ENCODE assay signal across 1 cellular context in genomic region chr13:32427852-32428580, GRCh38.
TF ChIP-seq lines count a peak whose summit lies in the region.

Gene N4BP2L1, minus strand, starts transcription at chr13:32428130. Its CDS starts 48 bp downstream, at chr13:32428082.

TF ChIP-seq in HepG2, 621 proteins besides CTCF, POLR2A, EP300 and RAD21 (continued from another document and continues in another):
- TF ChIP-seq KIAA2018 (CRISPR knock-in tag; IDR thresholded peaks at IDR 0.05; ENCODE audit: borderline replicate concordance) (no peak), RFX5 (IDR thresholded peaks at IDR 0.05; ENCODE audit: low read depth, low read length) (no peak), ZBTB14 (CRISPR knock-in tag; IDR thresholded peaks at IDR 0.05) (no peak), RNF219 (CRISPR knock-in tag; IDR thresholded peaks at IDR 0.05) (no peak), ZBTB3 (CRISPR knock-in tag; IDR thresholded peaks at IDR 0.05; ENCODE audit: borderline replicate concordance, low read depth) (no peak), FOXO1 (CRISPR knock-in tag; IDR thresholded peaks at IDR 0.05) (peak; percentile 92), BCL6 (CRISPR knock-in tag; IDR thresholded peaks at IDR 0.05) (peak; percentile 92), CEBPG (CRISPR knock-in tag; IDR thresholded peaks at IDR 0.05) (no peak; the same call in 1 of the 2 replicates), CHCHD3 (CRISPR knock-in tag; IDR thresholded peaks at IDR 0.05) (no peak), TBL1XR1 (IDR thresholded peaks at IDR 0.05; ENCODE audit: borderline replicate concordance, low read length, partially characterized antibody) (no peak), FOXA3 (CRISPR knock-in tag; IDR thresholded peaks at IDR 0.05) (peak; percentile 35; the same call in 1 of the 2 replicates), ZNF546 (CRISPR knock-in tag; conservative IDR thresholded peaks at IDR 0.05) (0 out of 2 replicates have a peak, but pooled peaks have one; percentile 22), ZFP91 (CRISPR knock-in tag; IDR thresholded peaks at IDR 0.05; ENCODE audit: borderline replicate concordance) (peak; percentile 62; the same call in 1 of the 2 replicates), DMAP1 (CRISPR knock-in tag; IDR thresholded peaks at IDR 0.05) (0 out of 2 replicates have a peak, but pooled peaks have one; percentile 50), HNF1A (IDR thresholded peaks at IDR 0.05; ENCODE audit: low read depth) (peak; percentile 72), HNF1A (CRISPR knock-in tag; IDR thresholded peaks at IDR 0.05; ENCODE audit: borderline replicate concordance) (peak; percentile 87; the same call in 1 of the 2 replicates), GABPB1 (CRISPR knock-in tag; IDR thresholded peaks at IDR 0.05) (peak; percentile 88), ZMAT3 (CRISPR knock-in tag; conservative IDR thresholded peaks at IDR 0.05) (peak; percentile 53; the same call in 1 of the 2 replicates), SIN3B (IDR thresholded peaks at IDR 0.05; ENCODE audit: low read length) (0 out of 2 replicates have a peak, but pooled peaks have one; percentile 23), XRCC5 (optimal IDR thresholded peaks at IDR 0.05; ENCODE audit: low read length) (no peak), TARDBP (CRISPR knock-in tag; IDR thresholded peaks at IDR 0.05) (peak; percentile 91), ZNF670 (CRISPR knock-in tag; IDR thresholded peaks at IDR 0.05; ENCODE audit: borderline replicate concordance) (peak; percentile 78), ERF (CRISPR knock-in tag; IDR thresholded peaks at IDR 0.05) (peak; percentile 60; the same call in 1 of the 2 replicates), YEATS4 (CRISPR knock-in tag; IDR thresholded peaks at IDR 0.05; ENCODE audit: borderline replicate concordance) (peak; percentile 88), ZNF709 (CRISPR knock-in tag; IDR thresholded peaks at IDR 0.05) (no peak), AGO2 (optimal IDR thresholded peaks at IDR 0.05; ENCODE audit: low read depth, low read length) (peak; percentile 74), XBP1 (CRISPR knock-in tag; IDR thresholded peaks at IDR 0.05) (peak; percentile 50; the same call in 1 of the 2 replicates), ZBTB42 (CRISPR knock-in tag; IDR thresholded peaks at IDR 0.05) (peak; percentile 72; the same call in 1 of the 2 replicates), ZNF609 (CRISPR knock-in tag; IDR thresholded peaks at IDR 0.05; ENCODE audit: borderline replicate concordance) (peak; percentile 71; the same call in 1 of the 2 replicates), AKAP8 (CRISPR knock-in tag; IDR thresholded peaks at IDR 0.05) (peak; percentile 83; the same call in 1 of the 2 replicates), SNAPC2 (CRISPR knock-in tag; IDR thresholded peaks at IDR 0.05) (peak; percentile 88), ATF2 (CRISPR knock-in tag; IDR thresholded peaks at IDR 0.05) (peak; percentile 80; the same call in 1 of the 2 replicates)
